In the genomic region with DNA sequence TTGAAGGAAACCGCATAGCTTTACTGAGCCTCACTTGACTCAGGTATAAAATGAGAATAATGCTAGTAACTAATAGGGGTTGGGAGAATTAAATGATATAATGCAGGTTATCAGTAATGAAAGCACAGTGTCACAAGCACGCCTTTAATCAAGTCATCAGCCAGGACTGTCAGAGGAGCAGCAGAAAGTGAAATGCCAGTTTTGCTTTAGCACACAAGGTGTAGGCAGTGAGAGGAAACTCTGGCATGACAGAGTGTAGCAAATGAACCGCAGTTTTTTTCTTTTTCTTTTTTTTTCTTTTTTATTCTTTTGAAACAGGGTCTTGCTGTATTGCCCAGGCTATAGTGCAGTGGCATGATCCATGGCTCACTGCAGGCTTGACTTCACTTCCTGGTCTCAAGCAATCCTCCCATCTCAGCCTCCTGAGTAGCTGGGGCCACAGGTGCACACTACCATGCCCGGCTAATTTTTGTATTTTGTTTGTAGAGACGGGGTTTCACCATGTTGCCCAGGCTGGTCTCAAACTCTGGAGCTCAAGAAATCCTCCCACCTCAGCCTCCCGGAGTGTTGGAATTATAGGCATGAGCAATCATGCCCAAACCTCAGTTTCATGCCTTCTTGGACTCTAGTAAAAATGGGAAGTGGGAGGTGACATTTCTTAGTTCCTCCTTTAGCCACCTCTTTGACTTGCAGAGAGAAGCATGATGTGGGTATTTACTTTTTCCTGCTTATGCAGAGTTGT, we compare ENCODE assay signal across 1 cellular context.
TF ChIP-seq lines count a peak whose summit lies in the region.

No MANE protein-coding gene starts in this region.

TF ChIP-seq in GM12878, 131 proteins besides CTCF, POLR2A, EP300 and RAD21 (continued from another document and continues in another):
- TF ChIP-seq E2F8 (IDR thresholded peaks at IDR 0.05; ENCODE audit: low read depth, partially characterized antibody) (no peak), RFX5 (IDR thresholded peaks at IDR 0.05; ENCODE audit: low read depth, low read length) (no peak), USF1 (IDR thresholded peaks at IDR 0.05; ENCODE audit: borderline replicate concordance, extremely low read length, insufficient read depth, low read depth, low read length) (no peak), SMC3 (IDR thresholded peaks at IDR 0.05; ENCODE audit: borderline replicate concordance, low read length) (peak; percentile 2; the same call in 1 of the 2 replicates), NFYA (IDR thresholded peaks at IDR 0.05; ENCODE audit: borderline replicate concordance, low read depth, low read length) (no peak), RELA (IDR thresholded peaks at IDR 0.05; ENCODE audit: borderline replicate concordance, partially characterized antibody) (no peak), SMARCA5 (IDR thresholded peaks at IDR 0.05) (peak; percentile 59; the same call in 1 of the 2 replicates), TCF12 (IDR thresholded peaks at IDR 0.05; ENCODE audit: low read depth, low read length) (no peak), KLF5 (IDR thresholded peaks at IDR 0.05; ENCODE audit: partially characterized antibody) (no peak), HCFC1 (IDR thresholded peaks at IDR 0.05; ENCODE audit: low read length) (no peak), BHLHE40 (IDR thresholded peaks at IDR 0.05; ENCODE audit: borderline replicate concordance in 1 of 2, low read depth in 2 of 2, low read length in 1 of 2) (no peak; a peak in 2 of 4 replicates), ATF7 (IDR thresholded peaks at IDR 0.05; ENCODE audit: low read depth) (no peak; the same call in 1 of the 2 replicates), MLLT1 (IDR thresholded peaks at IDR 0.05) (peak; percentile 77; the same call in 1 of the 2 replicates), TARDBP (IDR thresholded peaks at IDR 0.05; ENCODE audit: borderline replicate concordance) (no peak), IRF4 (IDR thresholded peaks at IDR 0.05; ENCODE audit: low read depth, low read length) (peak; percentile 88), REST (IDR thresholded peaks at IDR 0.05; ENCODE audit: low read depth, low read length) (no peak), CHD4 (IDR thresholded peaks at IDR 0.05) (0 out of 2 replicates have a peak, but pooled peaks have one; percentile 40), EGR1 (IDR thresholded peaks at IDR 0.05; ENCODE audit: borderline replicate concordance in 1 of 2, low read depth in 2 of 2, low read length in 2 of 2) (0 out of 3 replicates have a peak, but pooled peaks of 1 of the 2 experiments have one; percentile 6), SIX5 (IDR thresholded peaks at IDR 0.05; ENCODE audit: low read depth, low read length, severe bottlenecking) (no peak), SUZ12 (IDR thresholded peaks at IDR 0.05; ENCODE audit: unreplicated experiment) (no peak), ZBTB33 (IDR thresholded peaks at IDR 0.05) (no peak), STAT3 (IDR thresholded peaks at IDR 0.05; ENCODE audit: low read depth, low read length) (no peak)
- TF ChIP-seq, protein P1, sequence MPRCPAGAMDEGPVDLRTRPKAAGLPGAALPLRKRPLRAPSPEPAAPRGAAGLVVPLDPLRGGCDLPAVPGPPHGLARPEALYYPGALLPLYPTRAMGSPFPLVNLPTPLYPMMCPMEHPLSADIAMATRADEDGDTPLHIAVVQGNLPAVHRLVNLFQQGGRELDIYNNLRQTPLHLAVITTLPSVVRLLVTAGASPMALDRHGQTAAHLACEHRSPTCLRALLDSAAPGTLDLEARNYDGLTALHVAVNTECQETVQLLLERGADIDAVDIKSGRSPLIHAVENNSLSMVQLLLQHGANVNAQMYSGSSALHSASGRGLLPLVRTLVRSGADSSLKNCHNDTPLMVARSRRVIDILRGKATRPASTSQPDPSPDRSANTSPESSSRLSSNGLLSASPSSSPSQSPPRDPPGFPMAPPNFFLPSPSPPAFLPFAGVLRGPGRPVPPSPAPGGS (IDR thresholded peaks at IDR 0.05; ENCODE audit: borderline replicate concordance, insufficient read depth, low read depth, low read length, poor library complexity, severe bottlenecking): no peak
- TF ChIP-seq, protein P2, sequence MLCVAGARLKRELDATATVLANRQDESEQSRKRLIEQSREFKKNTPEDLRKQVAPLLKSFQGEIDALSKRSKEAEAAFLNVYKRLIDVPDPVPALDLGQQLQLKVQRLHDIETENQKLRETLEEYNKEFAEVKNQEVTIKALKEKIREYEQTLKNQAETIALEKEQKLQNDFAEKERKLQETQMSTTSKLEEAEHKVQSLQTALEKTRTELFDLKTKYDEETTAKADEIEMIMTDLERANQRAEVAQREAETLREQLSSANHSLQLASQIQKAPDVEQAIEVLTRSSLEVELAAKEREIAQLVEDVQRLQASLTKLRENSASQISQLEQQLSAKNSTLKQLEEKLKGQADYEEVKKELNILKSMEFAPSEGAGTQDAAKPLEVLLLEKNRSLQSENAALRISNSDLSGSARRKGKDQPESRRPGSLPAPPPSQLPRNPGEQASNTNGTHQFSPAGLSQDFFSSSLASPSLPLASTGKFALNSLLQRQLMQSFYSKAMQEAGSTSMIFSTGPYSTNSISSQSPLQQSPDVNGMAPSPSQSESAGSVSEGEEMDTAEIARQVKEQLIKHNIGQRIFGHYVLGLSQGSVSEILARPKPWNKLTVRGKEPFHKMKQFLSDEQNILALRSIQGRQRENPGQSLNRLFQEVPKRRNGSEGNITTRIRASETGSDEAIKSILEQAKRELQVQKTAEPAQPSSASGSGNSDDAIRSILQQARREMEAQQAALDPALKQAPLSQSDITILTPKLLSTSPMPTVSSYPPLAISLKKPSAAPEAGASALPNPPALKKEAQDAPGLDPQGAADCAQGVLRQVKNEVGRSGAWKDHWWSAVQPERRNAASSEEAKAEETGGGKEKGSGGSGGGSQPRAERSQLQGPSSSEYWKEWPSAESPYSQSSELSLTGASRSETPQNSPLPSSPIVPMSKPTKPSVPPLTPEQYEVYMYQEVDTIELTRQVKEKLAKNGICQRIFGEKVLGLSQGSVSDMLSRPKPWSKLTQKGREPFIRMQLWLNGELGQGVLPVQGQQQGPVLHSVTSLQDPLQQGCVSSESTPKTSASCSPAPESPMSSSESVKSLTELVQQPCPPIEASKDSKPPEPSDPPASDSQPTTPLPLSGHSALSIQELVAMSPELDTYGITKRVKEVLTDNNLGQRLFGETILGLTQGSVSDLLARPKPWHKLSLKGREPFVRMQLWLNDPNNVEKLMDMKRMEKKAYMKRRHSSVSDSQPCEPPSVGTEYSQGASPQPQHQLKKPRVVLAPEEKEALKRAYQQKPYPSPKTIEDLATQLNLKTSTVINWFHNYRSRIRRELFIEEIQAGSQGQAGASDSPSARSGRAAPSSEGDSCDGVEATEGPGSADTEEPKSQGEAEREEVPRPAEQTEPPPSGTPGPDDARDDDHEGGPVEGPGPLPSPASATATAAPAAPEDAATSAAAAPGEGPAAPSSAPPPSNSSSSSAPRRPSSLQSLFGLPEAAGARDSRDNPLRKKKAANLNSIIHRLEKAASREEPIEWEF (IDR thresholded peaks at IDR 0.05; ENCODE audit: insufficient replicate concordance, low read depth, low read length): no peak
- TF ChIP-seq, protein P3, sequence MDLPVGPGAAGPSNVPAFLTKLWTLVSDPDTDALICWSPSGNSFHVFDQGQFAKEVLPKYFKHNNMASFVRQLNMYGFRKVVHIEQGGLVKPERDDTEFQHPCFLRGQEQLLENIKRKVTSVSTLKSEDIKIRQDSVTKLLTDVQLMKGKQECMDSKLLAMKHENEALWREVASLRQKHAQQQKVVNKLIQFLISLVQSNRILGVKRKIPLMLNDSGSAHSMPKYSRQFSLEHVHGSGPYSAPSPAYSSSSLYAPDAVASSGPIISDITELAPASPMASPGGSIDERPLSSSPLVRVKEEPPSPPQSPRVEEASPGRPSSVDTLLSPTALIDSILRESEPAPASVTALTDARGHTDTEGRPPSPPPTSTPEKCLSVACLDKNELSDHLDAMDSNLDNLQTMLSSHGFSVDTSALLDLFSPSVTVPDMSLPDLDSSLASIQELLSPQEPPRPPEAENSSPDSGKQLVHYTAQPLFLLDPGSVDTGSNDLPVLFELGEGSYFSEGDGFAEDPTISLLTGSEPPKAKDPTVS (IDR thresholded peaks at IDR 0.05; ENCODE audit: low read depth, low read length): no peak
- TF ChIP-seq, protein P4, sequence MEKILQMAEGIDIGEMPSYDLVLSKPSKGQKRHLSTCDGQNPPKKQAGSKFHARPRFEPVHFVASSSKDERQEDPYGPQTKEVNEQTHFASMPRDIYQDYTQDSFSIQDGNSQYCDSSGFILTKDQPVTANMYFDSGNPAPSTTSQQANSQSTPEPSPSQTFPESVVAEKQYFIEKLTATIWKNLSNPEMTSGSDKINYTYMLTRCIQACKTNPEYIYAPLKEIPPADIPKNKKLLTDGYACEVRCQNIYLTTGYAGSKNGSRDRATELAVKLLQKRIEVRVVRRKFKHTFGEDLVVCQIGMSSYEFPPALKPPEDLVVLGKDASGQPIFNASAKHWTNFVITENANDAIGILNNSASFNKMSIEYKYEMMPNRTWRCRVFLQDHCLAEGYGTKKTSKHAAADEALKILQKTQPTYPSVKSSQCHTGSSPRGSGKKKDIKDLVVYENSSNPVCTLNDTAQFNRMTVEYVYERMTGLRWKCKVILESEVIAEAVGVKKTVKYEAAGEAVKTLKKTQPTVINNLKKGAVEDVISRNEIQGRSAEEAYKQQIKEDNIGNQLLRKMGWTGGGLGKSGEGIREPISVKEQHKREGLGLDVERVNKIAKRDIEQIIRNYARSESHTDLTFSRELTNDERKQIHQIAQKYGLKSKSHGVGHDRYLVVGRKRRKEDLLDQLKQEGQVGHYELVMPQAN (conservative IDR thresholded peaks at IDR 0.05): no peak
